In the genomic region with DNA sequence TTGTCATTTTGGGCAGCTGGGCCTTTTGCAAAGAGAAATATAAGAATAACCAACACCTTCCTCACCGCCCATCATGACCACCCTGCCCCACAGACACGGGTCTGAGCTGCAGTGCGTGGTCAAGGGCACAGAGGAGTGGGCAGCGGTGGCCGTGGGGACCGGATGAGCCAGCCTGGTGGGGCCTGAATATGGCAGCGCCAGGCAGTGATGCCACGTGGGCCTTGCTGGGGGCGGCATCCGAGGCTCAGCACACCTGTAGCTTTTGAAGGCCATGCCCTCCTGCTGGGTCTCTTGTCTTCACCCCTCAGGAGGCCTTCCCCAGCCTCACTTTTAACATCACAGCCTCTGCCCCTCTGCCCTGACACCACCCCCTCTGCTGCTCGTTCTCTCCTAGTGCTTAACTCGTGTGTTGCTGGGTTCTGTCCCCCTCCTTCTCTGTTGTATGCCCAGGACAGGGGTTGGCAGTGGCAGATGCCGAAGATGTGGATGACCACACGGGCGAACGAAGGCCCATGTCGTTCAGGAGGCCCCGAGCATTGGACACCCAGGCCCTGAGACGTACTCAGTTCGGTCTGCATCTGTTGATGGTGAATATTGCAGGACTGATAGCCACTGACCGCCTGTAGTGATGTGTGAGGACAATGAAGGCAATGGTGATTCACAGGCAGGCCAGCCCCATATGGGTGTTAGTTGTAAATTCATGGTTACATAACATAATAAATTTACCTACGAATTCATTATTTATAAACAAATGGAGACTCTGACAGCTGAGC, we compare ENCODE assay signal across 1 cellular context.
TF ChIP-seq lines count a peak whose summit lies in the region.

No MANE protein-coding gene starts in this region.

TF ChIP-seq in HepG2, 621 proteins besides CTCF, POLR2A, EP300 and RAD21:
- TF ChIP-seq CHD2 (IDR thresholded peaks at IDR 0.05; ENCODE audit: low read depth, low read length): no peak
- TF ChIP-seq ZFY (CRISPR knock-in tag; IDR thresholded peaks at IDR 0.05): no peak
- no peak for TF ChIP-seq UBTF (CRISPR knock-in tag; IDR thresholded peaks at IDR 0.05)
- no peak for TF ChIP-seq POLR2G (IDR thresholded peaks at IDR 0.05; ENCODE audit: low read depth, low read length)
- TF ChIP-seq SRSF9 (IDR thresholded peaks at IDR 0.05; ENCODE audit: borderline replicate concordance, insufficient read depth, low read depth, low read length, poor library complexity, severe bottlenecking): no peak
- TF ChIP-seq ZNF235 (CRISPR knock-in tag; IDR thresholded peaks at IDR 0.05; ENCODE audit: borderline replicate concordance): no peak
- TF ChIP-seq ZNF607 (CRISPR knock-in tag; IDR thresholded peaks at IDR 0.05; ENCODE audit: borderline replicate concordance): no peak
- no peak for TF ChIP-seq MEF2D (CRISPR knock-in tag; IDR thresholded peaks at IDR 0.05)
- TF ChIP-seq ZFP36 (IDR thresholded peaks at IDR 0.05; ENCODE audit: borderline replicate concordance, low read depth, low read length, partially characterized antibody): no peak
- TF ChIP-seq, protein P1, sequence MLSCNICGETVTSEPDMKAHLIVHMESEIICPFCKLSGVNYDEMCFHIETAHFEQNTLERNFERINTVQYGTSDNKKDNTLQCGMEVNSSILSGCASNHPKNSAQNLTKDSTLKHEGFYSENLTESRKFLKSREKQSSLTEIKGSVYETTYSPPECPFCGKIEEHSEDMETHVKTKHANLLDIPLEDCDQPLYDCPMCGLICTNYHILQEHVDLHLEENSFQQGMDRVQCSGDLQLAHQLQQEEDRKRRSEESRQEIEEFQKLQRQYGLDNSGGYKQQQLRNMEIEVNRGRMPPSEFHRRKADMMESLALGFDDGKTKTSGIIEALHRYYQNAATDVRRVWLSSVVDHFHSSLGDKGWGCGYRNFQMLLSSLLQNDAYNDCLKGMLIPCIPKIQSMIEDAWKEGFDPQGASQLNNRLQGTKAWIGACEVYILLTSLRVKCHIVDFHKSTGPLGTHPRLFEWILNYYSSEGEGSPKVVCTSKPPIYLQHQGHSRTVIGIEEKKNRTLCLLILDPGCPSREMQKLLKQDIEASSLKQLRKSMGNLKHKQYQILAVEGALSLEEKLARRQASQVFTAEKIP (CRISPR knock-in tag; IDR thresholded peaks at IDR 0.05; ENCODE audit: borderline replicate concordance): no peak
- TF ChIP-seq ZNF501 (CRISPR knock-in tag; IDR thresholded peaks at IDR 0.05): no peak
